20 cellular contexts compared by ENCODE assay signal in genomic region chr2:147884796-147885195, GRCh38. TPM values are rescaled to one million over a fixed set of nuclear protein-coding genes. Genes with fewer than 3 reads are reported as not detected.
DNase-seq lines count a peak whose midpoint lies in the region; ATAC-seq lines count a peak whose summit lies in the region.
"Had no signal": no experiment of that assay in that cellular context is flagged by ENCODE, and none has a peak within 500 bp of the region (broad histone marks: within the 10 kb centered on the region; RNA-seq: fewer than 3 reads in every experiment).

No MANE protein-coding gene starts in this region.

- H3K4me3 ChIP-seq in rectal smooth muscle tissue (ENCODE audit: low read length) (no peak overlapping the region), mesendoderm (ENCODE audit: low read length) (no peak overlapping the region)
- H3K4me3 ChIP-seq in effector memory CD4-positive, alpha-beta T cell (ENCODE audit: insufficient read depth, low read depth, low read length, poor library complexity, severe bottlenecking): no peak overlapping the region
- H3K4me3 ChIP-seq: HAP-1 had no signal

- H3K27ac ChIP-seq in rectal smooth muscle tissue (ENCODE audit: low read depth, low read length) (peak overlapping the region; percentile 14), mesendoderm (ENCODE audit: low read depth, low read length) (no peak overlapping the region)
- no peak overlapping the region for H3K27ac ChIP-seq in effector memory CD4-positive, alpha-beta T cell (ENCODE audit: insufficient read depth, low read length, poor library complexity, severe bottlenecking)
- H3K27ac ChIP-seq: KMS-11 had no signal

- no peaks in the 10 kb centered on the region for H3K27me3 ChIP-seq in rectal smooth muscle tissue (ENCODE audit: control insufficient read depth, insufficient read depth, low read length)
- H3K27me3 ChIP-seq in effector memory CD4-positive, alpha-beta T cell (replicated peaks; ENCODE audit: control insufficient read depth, insufficient read depth, low read length, poor library complexity, severe bottlenecking): no peaks in the 10 kb centered on the region
- no peaks in the 10 kb centered on the region for H3K27me3 ChIP-seq in mesendoderm (ENCODE audit: insufficient read depth, low read length, poor library complexity)

- H2BK5ac ChIP-seq in mesendoderm (ENCODE audit: low read length): no peak overlapping the region

- no peak overlapping the region for H4K5ac ChIP-seq in mesendoderm (ENCODE audit: low read length)

- H3K4me1 ChIP-seq in rectal smooth muscle tissue (ENCODE audit: control insufficient read depth, insufficient read depth, low read length) (peaks cover 11% of the 10 kb centered on the region), mesendoderm (ENCODE audit: control insufficient read depth, low read depth, low read length) (no peaks in the 10 kb centered on the region)
- no peaks in the 10 kb centered on the region for H3K4me1 ChIP-seq in effector memory CD4-positive, alpha-beta T cell (ENCODE audit: control insufficient read depth, insufficient read depth, low read length, poor library complexity, severe bottlenecking)
- H3K4me1 ChIP-seq: HAP-1 had no signal

- H3K36me3 Mint-ChIP-seq in activated naive CD4-positive, alpha-beta T cell treated with anti-CD3 and anti-CD28 coated beads, Interleukin-2, amount 50 U/mL, for 24 hours: peaks cover 1% of the 10 kb centered on the region
- no peaks in the 10 kb centered on the region for H3K36me3 Mint-ChIP-seq in activated naive CD8-positive, alpha-beta T cell treated with anti-CD3 and anti-CD28 coated beads, Interleukin-2, amount 50 U/mL, for 24 hours (ENCODE audit: low read depth)
- H3K36me3 Mint-ChIP-seq: memory B cell had no signal

- H3K9ac ChIP-seq in rectal smooth muscle tissue (ENCODE audit: low read length) (no peak overlapping the region), mesendoderm (ENCODE audit: low read length) (no peak overlapping the region)
- H3K9ac ChIP-seq: KMS-11 had no signal

- H3K4me3 Mint-ChIP-seq in activated naive CD4-positive, alpha-beta T cell treated with anti-CD3 and anti-CD28 coated beads, Interleukin-2, amount 50 U/mL, for 24 hours: peak overlapping the region; percentile 49
- peak overlapping the region; percentile 3 for H3K4me3 Mint-ChIP-seq in activated naive CD8-positive, alpha-beta T cell treated with anti-CD3 and anti-CD28 coated beads, Interleukin-2, amount 50 U/mL, for 24 hours
- H3K4me3 Mint-ChIP-seq: endodermal cell; memory B cell; T-helper 1 cell treated with Interleukin-12 subunit alpha and Interleukin-12 subunit beta and Interleukin-4 antibody, amounts not matched to agents 30 μg/mL and 1 μg/mL, for 36 hours had no signal

- H3K27ac Mint-ChIP-seq in activated naive CD4-positive, alpha-beta T cell treated with anti-CD3 and anti-CD28 coated beads, Interleukin-2, amount 50 U/mL, for 24 hours: peak overlapping the region; percentile 43
- no peak overlapping the region for H3K27ac Mint-ChIP-seq in activated naive CD8-positive, alpha-beta T cell treated with anti-CD3 and anti-CD28 coated beads, Interleukin-2, amount 50 U/mL, for 24 hours
- H3K27ac Mint-ChIP-seq: endodermal cell; memory B cell; T-helper 1 cell treated with Interleukin-12 subunit alpha and Interleukin-12 subunit beta and Interleukin-4 antibody, amounts not matched to agents 30 μg/mL and 1 μg/mL, for 36 hours had no signal

- no peak for DNase-seq in activated naive CD4-positive, alpha-beta T cell (lab: John Stamatoyannopoulos, UW)
- DNase-seq in activated naive CD8-positive, alpha-beta T cell treated with anti-CD3 and anti-CD28 coated beads, Interleukin-2, amount 50 U/mL, for 24 hours: no peak
- DNase-seq in iris pigment epithelial cell (ENCODE audit: low read depth) (peak; percentile 3), mesendoderm (no peak), putamen (ENCODE audit: low spot score) (no peak)
- no peak for DNase-seq in effector memory CD4-positive, alpha-beta T cell
- DNase-seq: activated CD8-positive, alpha-beta memory T cell treated with anti-CD3 and anti-CD28 coated beads, Interleukin-2, amount 50 U/mL, for 48 hours; activated gamma-delta T cell treated with Interleukin-2 at 50 U/mL for 16 hours; aorta; endodermal cell; NCI-H187; NCI-H748 treated with DMSO at 0.1 percent for 48 hours; SIG-M5; stimulated activated CD4-positive, alpha-beta T cell treated with anti-CD3 and anti-CD28 coated beads, Interleukin-4, amount 100 ng/mL, for 4 hours had no signal

- ATAC-seq in activated naive CD8-positive, alpha-beta T cell treated with anti-CD3 and anti-CD28 coated beads, Interleukin-2, amount 50 U/mL, for 24 hours: no peak

- no peaks in the 10 kb centered on the region for H3K27me3 Mint-ChIP-seq in activated naive CD4-positive, alpha-beta T cell treated with anti-CD3 and anti-CD28 coated beads, Interleukin-2, amount 50 U/mL, for 24 hours
- H3K27me3 Mint-ChIP-seq in activated naive CD8-positive, alpha-beta T cell treated with anti-CD3 and anti-CD28 coated beads, Interleukin-2, amount 50 U/mL, for 24 hours: no peaks in the 10 kb centered on the region
- H3K27me3 Mint-ChIP-seq: memory B cell had no signal

- H3K36me3 ChIP-seq in rectal smooth muscle tissue (ENCODE audit: control insufficient read depth, insufficient read depth, low read length) (no peaks in the 10 kb centered on the region), mesendoderm (ENCODE audit: control insufficient read depth, insufficient read depth, low read length) (no peaks in the 10 kb centered on the region)
- no peaks in the 10 kb centered on the region for H3K36me3 ChIP-seq in effector memory CD4-positive, alpha-beta T cell (ENCODE audit: control insufficient read depth, insufficient read depth, low read length)
- H3K36me3 ChIP-seq: HAP-1 had no signal

- no peak overlapping the region for H2BK15ac ChIP-seq in mesendoderm (replicated peaks; ENCODE audit: low read depth)

- no peak overlapping the region for H3K18ac ChIP-seq in mesendoderm (ENCODE audit: low read length)

- H2AK5ac ChIP-seq in mesendoderm (ENCODE audit: low read length): no peak overlapping the region

- H3K9me3 Mint-ChIP-seq in activated naive CD4-positive, alpha-beta T cell treated with anti-CD3 and anti-CD28 coated beads, Interleukin-2, amount 50 U/mL, for 24 hours: no peaks in the 10 kb centered on the region
- H3K9me3 Mint-ChIP-seq in activated naive CD8-positive, alpha-beta T cell treated with anti-CD3 and anti-CD28 coated beads, Interleukin-2, amount 50 U/mL, for 24 hours: no peaks in the 10 kb centered on the region
- H3K9me3 Mint-ChIP-seq: endodermal cell; memory B cell; T-helper 1 cell treated with Interleukin-12 subunit alpha and Interleukin-12 subunit beta and Interleukin-4 antibody, amounts not matched to agents 30 μg/mL and 1 μg/mL, for 36 hours had no signal

- no peaks in the 10 kb centered on the region for H3K9me3 ChIP-seq in effector memory CD4-positive, alpha-beta T cell (ENCODE audit: control insufficient read depth, low read length)
- H3K9me3 ChIP-seq: HAP-1 had no signal

- no peak overlapping the region for H3K23ac ChIP-seq in mesendoderm (ENCODE audit: low read length)

- H2BK120ac ChIP-seq in mesendoderm (ENCODE audit: low read depth, low read length): no peak overlapping the region

- H3K56ac ChIP-seq in mesendoderm (ENCODE audit: low read length): no peak overlapping the region

- peaks cover 3% of the 10 kb centered on the region for H3K79me1 ChIP-seq in mesendoderm (ENCODE audit: low read length)

- H3K4me2 ChIP-seq in mesendoderm (ENCODE audit: low read length): no peak overlapping the region
- H3K4me2 ChIP-seq: KMS-11 had no signal

- no peak overlapping the region for H3K4ac ChIP-seq in mesendoderm (ENCODE audit: low read depth, low read length)

- H3K4me1 Mint-ChIP-seq in activated naive CD4-positive, alpha-beta T cell treated with anti-CD3 and anti-CD28 coated beads, Interleukin-2, amount 50 U/mL, for 24 hours: peaks cover 47% of the 10 kb centered on the region
- peaks cover 21% of the 10 kb centered on the region for H3K4me1 Mint-ChIP-seq in activated naive CD8-positive, alpha-beta T cell treated with anti-CD3 and anti-CD28 coated beads, Interleukin-2, amount 50 U/mL, for 24 hours

- no peak overlapping the region for H4K8ac ChIP-seq in mesendoderm (ENCODE audit: low read depth, low read length)

- H3K79me2 ChIP-seq in mesendoderm (ENCODE audit: control insufficient read depth, insufficient read depth, low read length): peaks cover 16% of the 10 kb centered on the region

RNA-seq across cellular contexts. Expression of gene ACVR2A, which starts 40.0 kb away (rescaled TPM):
- 6.6 TPM for polyA plus RNA-seq in mesendoderm (2013, experiment 1 of 2)
- polyA plus RNA-seq in mesendoderm (2013, experiment 2 of 2): 6.7 TPM
